1 cellular context compared by ENCODE assay signal in genomic region chr10:118968482-118968881, GRCh38.
TF ChIP-seq lines count a peak whose summit lies in the region.

No MANE protein-coding gene starts in this region.

TF ChIP-seq in SK-N-SH treated with all-trans-retinoic acid at 6 μM for 48 hours, 23 proteins besides CTCF, POLR2A, EP300 and RAD21 (continued from another document):
- TF ChIP-seq PPARA (CRISPR knock-in tag; IDR thresholded peaks at IDR 0.05; ENCODE audit: borderline replicate concordance), result no peak
- TF ChIP-seq OSR1 (CRISPR knock-in tag; IDR thresholded peaks at IDR 0.05), result no peak
- TF ChIP-seq, protein P1, sequence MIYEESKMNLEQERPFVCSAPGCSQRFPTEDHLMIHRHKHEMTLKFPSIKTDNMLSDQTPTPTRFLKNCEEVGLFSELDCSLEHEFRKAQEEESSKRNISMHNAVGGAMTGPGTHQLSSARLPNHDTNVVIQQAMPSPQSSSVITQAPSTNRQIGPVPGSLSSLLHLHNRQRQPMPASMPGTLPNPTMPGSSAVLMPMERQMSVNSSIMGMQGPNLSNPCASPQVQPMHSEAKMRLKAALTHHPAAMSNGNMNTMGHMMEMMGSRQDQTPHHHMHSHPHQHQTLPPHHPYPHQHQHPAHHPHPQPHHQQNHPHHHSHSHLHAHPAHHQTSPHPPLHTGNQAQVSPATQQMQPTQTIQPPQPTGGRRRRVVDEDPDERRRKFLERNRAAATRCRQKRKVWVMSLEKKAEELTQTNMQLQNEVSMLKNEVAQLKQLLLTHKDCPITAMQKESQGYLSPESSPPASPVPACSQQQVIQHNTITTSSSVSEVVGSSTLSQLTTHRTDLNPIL (CRISPR knock-in tag; IDR thresholded peaks at IDR 0.05; ENCODE audit: low read depth), result no peak
- no peak for TF ChIP-seq ISL1 (CRISPR knock-in tag; IDR thresholded peaks at IDR 0.05)
- no peak for TF ChIP-seq SNAI2 (CRISPR knock-in tag; IDR thresholded peaks at IDR 0.05)
- no peak for TF ChIP-seq RARB (CRISPR knock-in tag; IDR thresholded peaks at IDR 0.05)
- TF ChIP-seq POU6F1 (CRISPR knock-in tag; IDR thresholded peaks at IDR 0.05; ENCODE audit: borderline replicate concordance, low read depth), result no peak
- no peak for TF ChIP-seq BACH2 (CRISPR knock-in tag; IDR thresholded peaks at IDR 0.05; ENCODE audit: borderline replicate concordance)
- no peak for TF ChIP-seq ZNF8 (CRISPR knock-in tag; IDR thresholded peaks at IDR 0.05)
- TF ChIP-seq ZC3H10 (CRISPR knock-in tag; IDR thresholded peaks at IDR 0.05), result no peak
- TF ChIP-seq ESRRG (CRISPR knock-in tag; IDR thresholded peaks at IDR 0.05), result no peak
- no peak for TF ChIP-seq CSRNP3 (CRISPR knock-in tag; IDR thresholded peaks at IDR 0.05)
- no peak for TF ChIP-seq ZFP30 (CRISPR knock-in tag; IDR thresholded peaks at IDR 0.05)
- no peak for TF ChIP-seq ZNF565 (CRISPR knock-in tag; conservative IDR thresholded peaks at IDR 0.05; ENCODE audit: low read depth)
